In genomic region chr3:102295756-102296155, GRCh38 we compare ENCODE assay signal across 27 cellular contexts.
"Had no signal": no experiment of that assay in that cellular context is flagged by ENCODE, and none has a peak within 500 bp of the region (broad histone marks: within the 10 kb centered on the region; RNA-seq: fewer than 3 reads in every experiment).

No MANE protein-coding gene starts in this region.

- H3K4me1 ChIP-seq: ascending aorta had no signal

- H3K4me3 ChIP-seq: ascending aorta, cardiac muscle cell had no signal

- H3K36me3 ChIP-seq: ascending aorta, cardiac muscle cell had no signal

- DNase-seq: activated B cell treated with CpG ODN at 0.5 μM for 24 hours; activated CD4-positive, alpha-beta memory T cell treated with anti-CD3 and anti-CD28 coated beads, Interleukin-2, amount 10 ng/mL, durations not matched to agents 7 days and 5 days; activated CD4-positive, alpha-beta T cell treated with anti-CD3 and anti-CD28 coated beads for 4 hours; activated CD4-positive, alpha-beta T cell treated with anti-CD3 and anti-CD28 coated beads, Interleukin-2, amount 10 ng/mL, durations not matched to agents 24 days and 14 days; activated CD4-positive, alpha-beta T cell treated with anti-CD3 and anti-CD28 coated beads, Interleukin-2, amount 50 U/mL, for 48 hours; activated CD4-positive, CD25-positive, alpha-beta regulatory T cell treated with anti-CD3 and anti-CD28 coated beads, Interleukin-2, amount 50 U/mL, for 72 hours; activated CD8-positive, alpha-beta memory T cell treated with anti-CD3 and anti-CD28 coated beads for 24 hours; activated CD8-positive, alpha-beta memory T cell treated with anti-CD3 and anti-CD28 coated beads, Interleukin-2, amount 10 ng/mL, durations not matched to agents 7 days and 5 days; activated CD8-positive, alpha-beta memory T cell treated with anti-CD3 and anti-CD28 coated beads, Interleukin-2, amount 50 U/mL, for 48 hours; activated CD8-positive, alpha-beta T cell treated with anti-CD3 and anti-CD28 coated beads, Interleukin-2, amount 10 ng/mL, durations not matched to agents 7 days and 5 days; activated effector memory CD4-positive, alpha-beta T cell treated with Interleukin-2 at 50 U/mL for 16 hours; activated gamma-delta T cell; activated naive CD4-positive, alpha-beta T cell treated with anti-CD3 and anti-CD28 coated beads, Interleukin-2, amount 10 ng/mL, durations not matched to agents 7 days and 5 days; activated naive CD4-positive, alpha-beta T cell treated with Interleukin-2 at 50 U/mL for 16 hours; activated naive CD8-positive, alpha-beta T cell treated with anti-CD3 and anti-CD28 coated beads, Interleukin-2, amount 10 ng/mL, durations not matched to agents 7 days and 5 days; activated naive CD8-positive, alpha-beta T cell treated with anti-CD3 and anti-CD28 coated beads, Interleukin-2, amount 50 U/mL, for 24 hours; activated T-cell treated with anti-CD3 and anti-CD28 coated beads, Interleukin-2, amount 50 U/mL, for 24 hours; activated T-cell treated with anti-CD3 and anti-CD28 coated beads, Interleukin-2, amount 50 U/mL, for 48 hours; amygdala; anterior cingulate cortex; caudate nucleus; cerebellar nuclear complex; T-helper 2 cell; T-helper 9 cell had no signal

- H3K27me3 ChIP-seq: ascending aorta, cardiac muscle cell had no signal

- H3K27ac ChIP-seq: ascending aorta, cardiac muscle cell, VCaP had no signal

- ATAC-seq: activated CD8-positive, alpha-beta memory T cell treated with anti-CD3 and anti-CD28 coated beads, Interleukin-2, amount 10 ng/mL, durations not matched to agents 7 days and 5 days; activated CD8-positive, alpha-beta T cell treated with anti-CD3 and anti-CD28 coated beads, Interleukin-2, amount 10 ng/mL, durations not matched to agents 7 days and 5 days; activated naive CD8-positive, alpha-beta T cell treated with anti-CD3 and anti-CD28 coated beads, Interleukin-2, amount 50 U/mL, for 24 hours had no signal

- H3K9me3 ChIP-seq: ascending aorta had no signal
